ENCODE assay signal across 12 cellular contexts in genomic region chr5:64210866-64211265, GRCh38. TPM values are rescaled to one million over a fixed set of nuclear protein-coding genes. Genes with fewer than 3 reads are reported as not detected.
DNase-seq lines count a peak whose midpoint lies in the region; ATAC-seq, FAIRE-seq and TF ChIP-seq lines count a peak whose summit lies in the region.
"Had no signal": no experiment of that assay in that cellular context is flagged by ENCODE, and none has a peak within 500 bp of the region (broad histone marks: within the 10 kb centered on the region; RNA-seq: fewer than 3 reads in every experiment).

No MANE protein-coding gene starts in this region.

- no peaks in the 10 kb centered on the region for H3K27me3 ChIP-seq in astrocyte (ENCODE audit: insufficient read depth, low read length)

- H3K79me2 ChIP-seq in astrocyte (ENCODE audit: insufficient read depth, low read length): no peaks in the 10 kb centered on the region
- no peaks in the 10 kb centered on the region for H3K79me2 ChIP-seq in OCI-LY7 (ENCODE audit: insufficient read depth, low read depth, low read length)

- peaks cover 13% of the 10 kb centered on the region for H3K4me1 ChIP-seq in astrocyte (ENCODE audit: insufficient read depth, low read length)
- no peaks in the 10 kb centered on the region for H3K4me1 ChIP-seq in OCI-LY7 (ENCODE audit: insufficient read depth, low read length, poor library complexity, severe bottlenecking)
- H3K4me1 ChIP-seq: A549 had no signal

- ATAC-seq in left cardiac atrium: peak; percentile 55 to 93
- no peak for ATAC-seq in Right ventricle myocardium inferior
- ATAC-seq in HG02623 (IDR thresholded peaks at IDR 0.05; ENCODE audit: unreplicated experiment): no peak
- ATAC-seq: effector memory CD8-positive, alpha-beta T cell had no signal

- H3K9me3 ChIP-seq in astrocyte (ENCODE audit: insufficient read depth, low read depth, low read length): no peaks in the 10 kb centered on the region
- no peaks in the 10 kb centered on the region for H3K9me3 ChIP-seq in OCI-LY7 (ENCODE audit: low read length)
- H3K9me3 ChIP-seq: A549 had no signal

- CTCF ChIA-PET in OCI-LY7 (lab: Charles Lee; ENCODE audit: unreplicated experiment): no interaction called here

- BruUV-seq in OCI-LY7 (replicated peaks; lab: Mats Ljungman, UMichigan): no TSS peak

- FAIRE-seq in astrocyte (lab: Jason Lieb, UNC) (peak; percentile 84), urothelium cell line (lab: Jason Lieb, UNC) (peak; percentile 27)
- FAIRE-seq: A549 had no signal

- peaks cover 26% of the 10 kb centered on the region for H3K4me1 Mint-ChIP-seq in astrocyte (ENCODE audit: low read depth, unreplicated experiment)
- H3K4me1 Mint-ChIP-seq: memory B cell had no signal

- H3K4me3 ChIP-seq in astrocyte (ENCODE audit: insufficient read depth, low read depth, low read length) (no peak overlapping the region), OCI-LY7 (ENCODE audit: low read depth, low read length, poor library complexity, severe bottlenecking) (no peak overlapping the region)
- H3K4me3 ChIP-seq: A549 had no signal

- H3K9me3 Mint-ChIP-seq in astrocyte (ENCODE audit: unreplicated experiment): no peaks in the 10 kb centered on the region
- H3K9me3 Mint-ChIP-seq: memory B cell had no signal

- no peaks in the 10 kb centered on the region for H3K9me2 ChIP-seq in OCI-LY7 (ENCODE audit: insufficient read depth, low read length)

- H2AFZ ChIP-seq in astrocyte (ENCODE audit: low read depth, low read length): peak overlapping the region; percentile 32
- H2AFZ ChIP-seq in OCI-LY7 (ENCODE audit: low read length): no peak overlapping the region

- H3K27ac ChIP-seq in astrocyte (ENCODE audit: low read depth, low read length): peak overlapping the region; percentile 59
- H3K27ac ChIP-seq in OCI-LY7 (ENCODE audit: low read depth, low read length, poor library complexity, severe bottlenecking): no peak overlapping the region
- H3K27ac ChIP-seq: A549 had no signal

- intact Hi-C loops in left cardiac atrium (cut with DNase I) (loop anchor here in 1 of 2 donors (10.0 kb wide), 1 partner anchor 136 kb away; no protein-coding TSS in a partner anchor), Right ventricle myocardium inferior (cut with DNase I) (no loop called here), OCI-LY7 (cut with micrococcal nuclease; ENCODE audit: unreplicated experiment) (no loop called here)

- no peaks in the 10 kb centered on the region for H4K20me1 ChIP-seq in astrocyte (ENCODE audit: insufficient read depth, low read length)
- no peaks in the 10 kb centered on the region for H4K20me1 ChIP-seq in OCI-LY7 (ENCODE audit: insufficient read depth, low read length)

- H3K27ac Mint-ChIP-seq in astrocyte (ENCODE audit: unreplicated experiment): peak overlapping the region; percentile 43
- H3K27ac Mint-ChIP-seq: effector memory CD8-positive, alpha-beta T cell; memory B cell had no signal

- no peak overlapping the region for H3K4me3 Mint-ChIP-seq in astrocyte (ENCODE audit: unreplicated experiment)
- H3K4me3 Mint-ChIP-seq: effector memory CD8-positive, alpha-beta T cell; memory B cell had no signal

- no peaks in the 10 kb centered on the region for H3K36me3 Mint-ChIP-seq in astrocyte (ENCODE audit: low read depth, unreplicated experiment)
- H3K36me3 Mint-ChIP-seq: memory B cell had no signal

- H3K9ac ChIP-seq in astrocyte (ENCODE audit: low read length): peak overlapping the region; percentile 23

- POLR2A ChIA-PET in OCI-LY7 (lab: Charles Lee): no interaction called here

- H3K4me2 ChIP-seq in astrocyte (ENCODE audit: low read length): peak overlapping the region; percentile 61
- no peak overlapping the region for H3K4me2 ChIP-seq in OCI-LY7 (ENCODE audit: low read length)
- H3K4me2 ChIP-seq: A549 had no signal

- TF ChIP-seq CTCF in astrocyte (IDR thresholded peaks at IDR 0.05; ENCODE audit: insufficient read depth, low read depth, low read length) (no peak), OCI-LY7 (conservative IDR thresholded peaks at IDR 0.05; ENCODE audit: low read length) (no peak)

- no peaks in the 10 kb centered on the region for H3K36me3 ChIP-seq in astrocyte (ENCODE audit: insufficient read depth, low read length)
- H3K36me3 ChIP-seq in OCI-LY7 (ENCODE audit: insufficient read depth, low read length): no peaks in the 10 kb centered on the region

- H3K27me3 Mint-ChIP-seq in astrocyte (ENCODE audit: low read depth, unreplicated experiment): no peaks in the 10 kb centered on the region
- H3K27me3 Mint-ChIP-seq: effector memory CD8-positive, alpha-beta T cell; memory B cell had no signal

- DNase-seq in left cardiac atrium: no peak
- no peak for DNase-seq in Right ventricle myocardium inferior (ENCODE audit: missing footprints)
- peak; percentile 90 for DNase-seq in astrocyte (ENCODE audit: low read depth)
- peak; percentile 37 for DNase-seq in hepatic stellate cell (ENCODE audit: low spot score)
- peak; percentile 65 for DNase-seq in urothelium cell line (ENCODE audit: low spot score)
- DNase-seq in CD1c-positive myeloid dendritic cell (ENCODE audit: extremely low spot score): no peak
- DNase-seq in OCI-LY7 (ENCODE audit: low spot score): no peak
- DNase-seq: effector memory CD8-positive, alpha-beta T cell; stimulated activated naive CD4-positive, alpha-beta T cell had no signal

RNA-seq across cellular contexts. Expression of gene RNF180, which starts 45.2 kb away (rescaled TPM):
- total RNA-seq in left cardiac atrium: 10 to 100 TPM; 16.9 to 22.9 TPM
- total RNA-seq in Right ventricle myocardium inferior: 11.0 TPM
- total RNA-seq in astrocyte: 4.6 and 5.4 TPM in 2 replicates
- total RNA-seq in OCI-LY7 (2014; rRNA removed; shearing (Covaris generic)): not detected in 2 replicates
- not detected in 2 replicates for total RNA-seq in OCI-LY7 (2022)

Comparison
In these comparisons a context has a peak if more than half of its experiments do, and no peak if none do; other contexts are left out.
1. ATAC-seq: peak in left cardiac atrium (2 of 2); none in Right ventricle myocardium inferior (single experiment) and HG02623 (single experiment).
2. DNase-seq: peak in astrocyte (single experiment), hepatic stellate cell (single experiment) and urothelium cell line (single experiment); none in left cardiac atrium (single experiment), Right ventricle myocardium inferior (single experiment), CD1c-positive myeloid dendritic cell (single experiment) and OCI-LY7 (single experiment).